Comparison of ENCODE assay signal across 2 cellular contexts in genomic region chr1:227897704-227898438, GRCh38.
TF ChIP-seq lines count a peak whose summit lies in the region.

No MANE protein-coding gene starts in this region.

TF ChIP-seq in K562, 482 proteins besides CTCF, POLR2A, EP300 and RAD21:
- TF ChIP-seq ZNF24 (IDR thresholded peaks at IDR 0.05) (peak; percentile 99), DACH1 (IDR thresholded peaks at IDR 0.05; ENCODE audit: partially characterized antibody) (peak; percentile 62), ZNF12 (CRISPR knock-in tag; IDR thresholded peaks at IDR 0.05) (no peak), NFIC (IDR thresholded peaks at IDR 0.05) (peak; percentile 18; the same call in 1 of the 2 replicates)

TF ChIP-seq in SK-N-SH, 30 proteins besides CTCF, POLR2A, EP300 and RAD21:
- TF ChIP-seq ZBTB33 (IDR thresholded peaks at IDR 0.05; ENCODE audit: borderline replicate concordance, low read depth) (no peak), IRF3 (IDR thresholded peaks at IDR 0.05; ENCODE audit: low read depth, low read length) (no peak), FOXJ3 (CRISPR knock-in tag; IDR thresholded peaks at IDR 0.05) (no peak), TCF12 (IDR thresholded peaks at IDR 0.05) (no peak), MEF2A (IDR thresholded peaks at IDR 0.05; ENCODE audit: borderline replicate concordance, low read depth) (no peak), MAX (IDR thresholded peaks at IDR 0.05; ENCODE audit: low read depth) (no peak), FOXM1 (IDR thresholded peaks at IDR 0.05; ENCODE audit: low read depth) (no peak), RFX5 (IDR thresholded peaks at IDR 0.05; ENCODE audit: low read length) (no peak), GABPA (IDR thresholded peaks at IDR 0.05; ENCODE audit: low read depth) (no peak), NRF1 (IDR thresholded peaks at IDR 0.05; ENCODE audit: low read depth, low read length) (no peak), CHD2 (IDR thresholded peaks at IDR 0.05; ENCODE audit: low read length, partially characterized antibody) (no peak), GATA2 (CRISPR knock-in tag; IDR thresholded peaks at IDR 0.05) (no peak)
TF ChIP-seq in SK-N-SH: peak in this region for 0.
